12 cellular contexts compared by ENCODE assay signal in genomic region chr4:77629885-77630284, GRCh38. TPM values are rescaled to one million over a fixed set of nuclear protein-coding genes. Genes with fewer than 3 reads are reported as not detected.
A peak's percentile ranks its signal among the peaks of the same experiment; 100 is the strongest.
DNase-seq lines count a peak whose midpoint lies in the region; ATAC-seq lines count a peak whose summit lies in the region.
"Had no signal": no experiment of that assay in that cellular context is flagged by ENCODE, and none has a peak within 500 bp of the region (broad histone marks: within the 10 kb centered on the region; RNA-seq: fewer than 3 reads in every experiment).

No MANE protein-coding gene starts in this region.

- no peak overlapping the region for H3K4ac ChIP-seq in neuronal stem cell (ENCODE audit: low read length)

- no peak overlapping the region for H3K23ac ChIP-seq in neuronal stem cell (ENCODE audit: low read depth, low read length, poor library complexity)

- H2AFZ ChIP-seq in neuronal stem cell (ENCODE audit: low read length): no peak overlapping the region

- H2AK5ac ChIP-seq in neuronal stem cell (ENCODE audit: low read depth, low read length): no peak overlapping the region

- WGBS in neuronal stem cell (ENCODE audit: extremely low coverage in 2 of 2, insufficient read length in 2 of 2, insufficient replicate concordance in 1 of 2), 2 donors: no CpG with 5 or more reads among the region's 2 CpGs

- H2BK15ac ChIP-seq in neuronal stem cell (ENCODE audit: low read length): no peak overlapping the region

- H3K18ac ChIP-seq in neuronal stem cell (ENCODE audit: low read length): no peak overlapping the region

- H3K79me1 ChIP-seq in neuronal stem cell (ENCODE audit: low read depth, low read length): no peaks in the 10 kb centered on the region

- no peak overlapping the region for H3K4me3 ChIP-seq in neuronal stem cell (ENCODE audit: low read length in 2 of 2)

- H3K9ac ChIP-seq in neuronal stem cell (ENCODE audit: low read depth, low read length, poor library complexity): no peak overlapping the region

- H3K4me1 ChIP-seq in neuronal stem cell (ENCODE audit: control insufficient read depth in 2 of 2, insufficient read depth in 1 of 2, low read depth in 1 of 2, low read length in 2 of 2): no peaks in the 10 kb centered on the region
- H3K4me1 ChIP-seq: BE2C had no signal

- H3K27me3 ChIP-seq in neuronal stem cell (ENCODE audit: control insufficient read depth in 3 of 3, insufficient read depth in 3 of 3, low read depth in 1 of 3, low read length in 3 of 3): no peaks in the 10 kb centered on the region

- H3K36me3 ChIP-seq in neuronal stem cell (replicated peaks in 1 of 2; ENCODE audit: control insufficient read depth in 2 of 2, insufficient read depth in 2 of 2, low read length in 2 of 2): no peaks in the 10 kb centered on the region
- H3K36me3 ChIP-seq: BE2C had no signal

- no peak overlapping the region for H4K91ac ChIP-seq in neuronal stem cell (ENCODE audit: low read depth, low read length, poor library complexity)

- H3K14ac ChIP-seq in neuronal stem cell (ENCODE audit: low read length): no peak overlapping the region

- H3K9me3 ChIP-seq in neuronal stem cell (replicated peaks in 1 of 2; ENCODE audit: control insufficient read depth in 2 of 2, insufficient read depth in 1 of 2, low read depth in 1 of 2, low read length in 2 of 2): no peaks in the 10 kb centered on the region
- H3K9me3 ChIP-seq: BE2C had no signal

- H3K27ac ChIP-seq in neuronal stem cell (replicated peaks; ENCODE audit: low read length): no peak overlapping the region
- H3K27ac ChIP-seq: epithelial cell of prostate had no signal

- ATAC-seq in GM21619 (IDR thresholded peaks at IDR 0.05; ENCODE audit: unreplicated experiment): peak; percentile 86
- peak; percentile 65 for ATAC-seq in HG03159 (IDR thresholded peaks at IDR 0.05; ENCODE audit: unreplicated experiment)
- ATAC-seq in stimulated activated naive CD8-positive, alpha-beta T cell treated with anti-CD3 and anti-CD28 coated beads, Interleukin-15, Interleukin-2, amounts not matched to agents 100 U/mL and 50 U/mL, for 24 hours: peak; percentile 53

- no peak overlapping the region for H2BK5ac ChIP-seq in neuronal stem cell (ENCODE audit: low read length)

- peak; percentile 18 for DNase-seq in stimulated activated CD4-positive, alpha-beta T cell treated with anti-CD3 and anti-CD28 coated beads, Interleukin-15, amount 100 ng/mL, for 24 hours
- no peak for DNase-seq in stimulated activated CD4-positive, alpha-beta T cell treated with anti-CD3 and anti-CD28 coated beads, Interleukin-12 subunit alpha, Interleukin-12 subunit beta, amount 100 ng/mL, for 4 hours
- DNase-seq in stimulated activated naive CD8-positive, alpha-beta T cell treated with anti-CD3 and anti-CD28 coated beads, Interleukin-15, Interleukin-2, amounts not matched to agents 100 U/mL and 50 U/mL, for 24 hours: no peak
- DNase-seq in iPS-NIHi7 (ENCODE audit: extremely low spot score) (no peak), retina (no peak), neuronal stem cell (ENCODE audit: low spot score) (no peak)
- DNase-seq: activated CD4-positive, CD25-positive, alpha-beta regulatory T cell; BE2C; RPMI8226 had no signal

- no peak overlapping the region for H2BK120ac ChIP-seq in neuronal stem cell (ENCODE audit: low read depth, low read length)

- no peak overlapping the region for H4K8ac ChIP-seq in neuronal stem cell (ENCODE audit: low read depth, low read length)

- H3K4me2 ChIP-seq in neuronal stem cell (ENCODE audit: insufficient read depth, low read length, poor library complexity, severe bottlenecking): no peak overlapping the region

- no peak overlapping the region for H2BK12ac ChIP-seq in neuronal stem cell (ENCODE audit: low read length)

RNA-seq across cellular contexts. Expression of gene CXCL13, which starts 24.3 kb away (rescaled TPM):
- 0.07 TPM for polyA plus RNA-seq in neuronal stem cell (2013, experiment 1 of 2)
- 0.07 TPM for polyA plus RNA-seq in neuronal stem cell (2013, experiment 2 of 2)
